In the genomic region with DNA sequence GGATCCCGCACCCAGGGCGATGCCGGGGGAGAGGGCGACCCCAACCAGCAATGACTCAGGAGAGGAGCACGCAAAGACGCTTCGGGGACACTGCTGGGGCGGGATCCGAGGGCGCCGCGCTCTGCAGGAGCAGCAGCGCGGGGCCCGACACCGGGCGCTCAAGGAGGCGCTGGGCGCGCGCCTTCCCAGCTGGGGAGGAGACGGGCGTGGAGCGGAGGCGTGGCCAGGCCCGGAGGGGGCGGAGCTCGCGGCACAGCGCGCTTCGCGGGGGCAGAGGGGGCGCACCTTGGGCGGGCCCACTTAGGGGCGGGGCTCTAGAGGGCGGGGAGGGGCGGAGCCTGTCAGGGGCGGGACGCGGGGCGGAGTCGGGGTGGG, we compare ENCODE assay signal across 8 cellular contexts. TPM values are rescaled to one million over a fixed set of nuclear protein-coding genes. Genes with fewer than 3 reads are reported as not detected.
A peak's percentile ranks its signal among the peaks of the same experiment; 100 is the strongest.
DNase-seq lines count a peak whose midpoint lies in the region; ATAC-seq and TF ChIP-seq lines count a peak whose summit lies in the region.

No MANE protein-coding gene starts in this region.

- H3K4me2 ChIP-seq in fibroblast of lung (ENCODE audit: extremely low read depth, insufficient read depth, low read length) = peak overlapping the region; percentile 59

- peak overlapping the region; percentile 81 for H3K9ac ChIP-seq in fibroblast of lung (ENCODE audit: insufficient read depth, low read length)

- no peaks in the 10 kb centered on the region for H4K20me1 ChIP-seq in fibroblast of lung (ENCODE audit: control insufficient read depth, extremely low read depth, insufficient read depth, low read length)

- H3K27ac ChIP-seq in Panc1 (ENCODE audit: low read length) (0 out of 2 replicates have a peak overlapping the region, but pooled peaks have one; percentile 48), fibroblast of lung (ENCODE audit: insufficient read depth, low read length) (no peak overlapping the region)
- peak overlapping the region; percentile 96 for H3K27ac ChIP-seq in naive thymus-derived CD4-positive, alpha-beta T cell (ENCODE audit: low read depth, low read length)

- H3K4me1 Mint-ChIP-seq in Calu3 (ENCODE audit: low read depth, unreplicated experiment) = no peaks in the 10 kb centered on the region
- peaks cover 7% of the 10 kb centered on the region for H3K4me1 Mint-ChIP-seq in activated T-helper 17 cell treated with anti-CD3 and anti-CD28 coated beads, Interleukin-2, amount 50 U/mL, for 72 hours
- H3K4me1 Mint-ChIP-seq in naive thymus-derived CD4-positive, alpha-beta T cell = peaks cover 5 to 31% (median 10%) of the 10 kb centered on the region in 7 donors

- H3K4me1 ChIP-seq in Panc1 (ENCODE audit: control insufficient read depth, insufficient read depth, low read length) = no peaks in the 10 kb centered on the region; the same call in 1 of the 2 replicates
- H3K4me1 ChIP-seq in fibroblast of lung (ENCODE audit: control insufficient read depth, extremely low read depth, insufficient read depth, low read length) = peaks cover 3% of the 10 kb centered on the region
- no peaks in the 10 kb centered on the region for H3K4me1 ChIP-seq in naive thymus-derived CD4-positive, alpha-beta T cell (ENCODE audit: control insufficient read depth in 2 of 2, insufficient read depth in 2 of 2, low read length in 2 of 2)

- H3K4me3 Mint-ChIP-seq in Calu3 (ENCODE audit: low read depth, unreplicated experiment) = peak overlapping the region; percentile 81
- H3K4me3 Mint-ChIP-seq in activated T-helper 17 cell treated with anti-CD3 and anti-CD28 coated beads, Interleukin-2, amount 50 U/mL, for 72 hours = peak overlapping the region; percentile 78
- peak overlapping the region in 9 of 10 donors; percentile 27 to 83 (median 66) for H3K4me3 Mint-ChIP-seq in naive thymus-derived CD4-positive, alpha-beta T cell

- POLR2A ChIA-PET in Panc1 (lab: Charles Lee) = interaction anchor here (0.6 kb wide), 1 partner anchor 38 kb away, joined by 3 read pairs; no protein-coding TSS in a partner anchor
- POLR2A ChIA-PET in naive thymus-derived CD4-positive, alpha-beta T cell (lab: Charles Lee) = interaction anchor here (0.5 to 1.1 kb wide), 14 partner anchors 8 to 270 kb away, joined by 3 to 7 read pairs (median 4); a partner anchor contains a TSS

- TF ChIP-seq CTCF in Calu3 (IDR thresholded peaks at IDR 0.05; ENCODE audit: unreplicated experiment) (no peak), Panc1 (IDR thresholded peaks at IDR 0.05) (no peak), fibroblast of lung (conservative IDR thresholded peaks at IDR 0.05 in 1 of 2, IDR thresholded peaks at IDR 0.05 in 1 of 2; ENCODE audit: low read depth in 1 of 2, low read length in 2 of 2) (no peak)

- in situ Hi-C loops in Panc1 (cut with HindIII; ENCODE audit: low pct_unique_long_range_greater_than_20kb, low sequenced_read_pairs) = no loop called here

- BruUV-seq in Calu3 (replicated peaks; lab: Mats Ljungman, UMichigan) = no TSS peak
- BruUV-seq in Panc1 (replicated peaks; lab: Mats Ljungman, UMichigan) = no TSS peak

- H3K27me3 ChIP-seq in Panc1 (ENCODE audit: control insufficient read depth, insufficient read depth, low read length) = no peaks in the 10 kb centered on the region
- no peaks in the 10 kb centered on the region for H3K27me3 ChIP-seq in fibroblast of lung (ENCODE audit: control insufficient read depth, insufficient read depth, low read length)
- no peaks in the 10 kb centered on the region for H3K27me3 ChIP-seq in naive thymus-derived CD4-positive, alpha-beta T cell (ENCODE audit: control insufficient read depth in 2 of 2, insufficient read depth in 2 of 2, low read length in 2 of 2)

- intact Hi-C loops in Calu3 (cut with micrococcal nuclease; ENCODE audit: unreplicated experiment) (no loop called here), Panc1 (cut with micrococcal nuclease; ENCODE audit: unreplicated experiment) (no loop called here)
- intact Hi-C loops in naive thymus-derived CD4-positive, alpha-beta T cell (cut with micrococcal nuclease) = loop anchor here (1.0 to 5.0 kb wide), 11 partner anchors 16 to 805 kb away; a partner anchor contains a TSS

- H3K79me2 ChIP-seq in fibroblast of lung (ENCODE audit: control insufficient read depth, insufficient read depth, low read length) = peaks cover 45% of the 10 kb centered on the region

- peaks cover 6% of the 10 kb centered on the region for H3K9me3 Mint-ChIP-seq in Calu3 (ENCODE audit: low read depth, unreplicated experiment)
- H3K9me3 Mint-ChIP-seq in activated T-helper 17 cell treated with anti-CD3 and anti-CD28 coated beads, Interleukin-2, amount 50 U/mL, for 72 hours = no peaks in the 10 kb centered on the region
- H3K9me3 Mint-ChIP-seq in naive thymus-derived CD4-positive, alpha-beta T cell = peaks cover 0 to 29% (median 12%) of the 10 kb centered on the region in 11 donors

- H3K9me3 ChIP-seq in Panc1 (ENCODE audit: control insufficient read depth, insufficient read depth, low read depth, low read length) (0 out of 2 replicates have a peak, but pooled peaks cover under 1% of the 10 kb centered on the region), fibroblast of lung (ENCODE audit: control insufficient read depth, insufficient read depth, low read depth, low read length) (no peaks in the 10 kb centered on the region)
- peaks cover 0 to 9% (median 0%) of the 10 kb centered on the region in 3 experiments for H3K9me3 ChIP-seq in naive thymus-derived CD4-positive, alpha-beta T cell (ENCODE audit: control insufficient read depth in 2 of 3, low read length in 3 of 3)

- H2AFZ ChIP-seq in fibroblast of lung (ENCODE audit: low read length) = no peak overlapping the region

- peaks cover 10% of the 10 kb centered on the region for H3K36me3 Mint-ChIP-seq in Calu3 (ENCODE audit: insufficient read depth, unreplicated experiment)
- peaks cover 14% of the 10 kb centered on the region for H3K36me3 Mint-ChIP-seq in activated T-helper 17 cell treated with anti-CD3 and anti-CD28 coated beads, Interleukin-2, amount 50 U/mL, for 72 hours (ENCODE audit: low read depth)
- H3K36me3 Mint-ChIP-seq in naive thymus-derived CD4-positive, alpha-beta T cell = peaks cover 0 to 12% (median 4%) of the 10 kb centered on the region in 5 donors

- CTCF ChIA-PET in Calu3 (lab: Charles Lee) (no interaction called here), Panc1 (lab: Charles Lee) (interaction anchor here (0.6 kb wide), 1 partner anchor 43 kb away, joined by 3 read pairs; no protein-coding TSS in a partner anchor)
- CTCF ChIA-PET in naive thymus-derived CD4-positive, alpha-beta T cell (lab: Charles Lee) = interaction anchor here (0.6 to 0.7 kb wide), 2 partner anchors 16 to 27 kb away, joined by 3 read pairs; a partner anchor contains a TSS

- H3K36me3 ChIP-seq in Panc1 (ENCODE audit: control insufficient read depth, insufficient read depth, low read length) (no peaks in the 10 kb centered on the region), fibroblast of lung (ENCODE audit: control insufficient read depth, insufficient read depth, low read length) (peaks cover 7% of the 10 kb centered on the region)
- peaks cover 0 to 19% (median 0%) of the 10 kb centered on the region in 3 experiments for H3K36me3 ChIP-seq in naive thymus-derived CD4-positive, alpha-beta T cell (ENCODE audit: control insufficient read depth in 2 of 3, insufficient read depth in 3 of 3, low read length in 3 of 3)

- no peaks in the 10 kb centered on the region for H3K27me3 Mint-ChIP-seq in Calu3 (ENCODE audit: unreplicated experiment)
- no peaks in the 10 kb centered on the region for H3K27me3 Mint-ChIP-seq in activated T-helper 17 cell treated with anti-CD3 and anti-CD28 coated beads, Interleukin-2, amount 50 U/mL, for 72 hours
- peaks cover 0 to 9% (median 0%) of the 10 kb centered on the region in 5 donors for H3K27me3 Mint-ChIP-seq in naive thymus-derived CD4-positive, alpha-beta T cell

- peak; percentile 72 for ATAC-seq in GM21528 (IDR thresholded peaks at IDR 0.05; ENCODE audit: low FRiP score, unreplicated experiment)
- ATAC-seq in Panc1 = peak; percentile 93
- peak; percentile 88 for ATAC-seq in activated T-helper 17 cell treated with anti-CD3 and anti-CD28 coated beads, Interleukin-2, amount 50 U/mL, for 72 hours (replicated peaks)
- peak; percentile 96 for ATAC-seq in naive thymus-derived CD4-positive, alpha-beta T cell

- H3K27ac Mint-ChIP-seq in Calu3 (ENCODE audit: unreplicated experiment) = no peak overlapping the region
- no peak overlapping the region for H3K27ac Mint-ChIP-seq in activated T-helper 17 cell treated with anti-CD3 and anti-CD28 coated beads, Interleukin-2, amount 50 U/mL, for 72 hours
- peak overlapping the region in 3 of 9 donors; percentile 21 to 42 (median 32) for H3K27ac Mint-ChIP-seq in naive thymus-derived CD4-positive, alpha-beta T cell

- DNase-seq in Calu3 = peak; percentile 89
- peak; percentile 53 for DNase-seq in HuH-7.5 (ENCODE audit: low spot score)
- DNase-seq in Panc1 (ENCODE audit: low read depth, low spot score) = no peak
- DNase-seq in fibroblast of lung (ENCODE audit: low read depth in 2 of 2) = peak; percentile 80 to 91
- DNase-seq in naive thymus-derived CD4-positive, alpha-beta T cell = peak; percentile 87 to 98 (median 91)
- peak; percentile 78 to 89 for DNase-seq in stimulated activated CD8-positive, alpha-beta memory T cell treated with anti-CD3 and anti-CD28 coated beads, Interleukin-7, amount 100 ng/mL, for 4 hours (ENCODE audit: low read depth in 2 of 2)

- peak overlapping the region; percentile 59 to 63 for H3K4me3 ChIP-seq in Panc1 (ENCODE audit: low read depth in 2 of 2, low read length in 2 of 2)
- H3K4me3 ChIP-seq in fibroblast of lung (replicated peaks in 1 of 4; ENCODE audit: control extremely low read depth in 1 of 4, insufficient read depth in 1 of 4, low read depth in 3 of 4, low read length in 4 of 4) = peak overlapping the region; percentile 61 to 80 (median 74)
- H3K4me3 ChIP-seq in naive thymus-derived CD4-positive, alpha-beta T cell (ENCODE audit: low read length) = peak overlapping the region; percentile 68

RNA-seq across cellular contexts. Expression of a gene that starts 0.4 kb away (rescaled TPM):
- total RNA-seq in Calu3 (2022) (56.7 and 58.1 TPM in 2 replicates), Panc1 (2021; ENCODE audit: unreplicated experiment) (41.4 TPM), fibroblast of lung (74.2 and 96.3 TPM in 2 replicates)
- polyA plus RNA-seq in Panc1 (2012; ENCODE audit: insufficient read length) = 55.8 TPM
- total RNA-seq in activated T-helper 17 cell treated with anti-CD3 and anti-CD28 coated beads, Interleukin-2, amount 50 U/mL, for 72 hours = 10 to 100 TPM; 52.6 to 86.2 TPM
- 190 and 230 TPM in 2 replicates for polyA plus RNA-seq in fibroblast of lung
- 125 and 162 TPM in 2 replicates for polyA plus RNA-seq in fibroblast of lung (2012)
- polyA minus RNA-seq in fibroblast of lung (ENCODE audit: low replicate concordance) = 39.3 and 58.6 TPM in 2 replicates
- 10 to 100 TPM; 46.9 to 91.7 (median 70.2) TPM for total RNA-seq in naive thymus-derived CD4-positive, alpha-beta T cell
- 10 to 100 TPM; 85.1 to 88.9 TPM for polyA plus RNA-seq in naive thymus-derived CD4-positive, alpha-beta T cell

RNA-seq across cellular contexts. Expression of a gene that starts 15.9 kb away (rescaled TPM):
- total RNA-seq in Calu3 (2022) = 61.7 and 70.8 TPM in 2 replicates
- total RNA-seq in Panc1 (2021; ENCODE audit: unreplicated experiment) = 77.4 TPM
- 69.4 TPM for polyA plus RNA-seq in Panc1 (2012; ENCODE audit: insufficient read length)
- total RNA-seq in activated T-helper 17 cell treated with anti-CD3 and anti-CD28 coated beads, Interleukin-2, amount 50 U/mL, for 72 hours = 100 to 1,000 TPM in 1 of 2 donors, 10 to 100 TPM in 1; 88.9 to 136 TPM
- total RNA-seq in fibroblast of lung = 61.9 and 74.2 TPM in 2 replicates
- 49.7 and 63.6 TPM in 2 replicates for polyA plus RNA-seq in fibroblast of lung
- polyA plus RNA-seq in fibroblast of lung (2012) = 44.1 and 50.3 TPM in 2 replicates
- 31.1 and 39.6 TPM in 2 replicates for polyA minus RNA-seq in fibroblast of lung (ENCODE audit: low replicate concordance)
- 100 to 1,000 TPM; 108 to 150 (median 129) TPM for total RNA-seq in naive thymus-derived CD4-positive, alpha-beta T cell
- 10 to 100 TPM; 50.7 to 65.8 TPM for polyA plus RNA-seq in naive thymus-derived CD4-positive, alpha-beta T cell

RNA-seq across cellular contexts. Expression of a gene that starts 56.0 kb away (rescaled TPM):
- total RNA-seq in Calu3 (2022) = 135 and 136 TPM in 2 replicates
- 226 TPM for total RNA-seq in Panc1 (2021; ENCODE audit: unreplicated experiment)
- 169 TPM for polyA plus RNA-seq in Panc1 (2012; ENCODE audit: insufficient read length)
- total RNA-seq in activated T-helper 17 cell treated with anti-CD3 and anti-CD28 coated beads, Interleukin-2, amount 50 U/mL, for 72 hours = 10 to 100 TPM; 76.5 to 78.8 TPM
- total RNA-seq in fibroblast of lung = 159 and 240 TPM in 2 replicates
- polyA plus RNA-seq in fibroblast of lung = 209 and 229 TPM in 2 replicates
- 167 and 182 TPM in 2 replicates for polyA plus RNA-seq in fibroblast of lung (2012)
- 164 and 171 TPM in 2 replicates for polyA minus RNA-seq in fibroblast of lung (ENCODE audit: low replicate concordance)
- 100 to 1,000 TPM in 2 of 5 experiments, 10 to 100 TPM in 3; 83.8 to 122 (median 95.6) TPM for total RNA-seq in naive thymus-derived CD4-positive, alpha-beta T cell
- 10 to 100 TPM; 60.9 to 79.8 TPM for polyA plus RNA-seq in naive thymus-derived CD4-positive, alpha-beta T cell

Comparison
In these comparisons a context has a peak if more than half of its experiments do, and no peak if none do; other contexts are left out.
1. intact Hi-C loops: an anchor here in naive thymus-derived CD4-positive, alpha-beta T cell (1.0 to 5.0 kb wide); none called in Calu3 and Panc1.